In genomic region chr7:55420535-55420934, GRCh38 we compare ENCODE assay signal across 12 cellular contexts. TPM values are rescaled to one million over a fixed set of nuclear protein-coding genes. Genes with fewer than 3 reads are reported as not detected.
DNase-seq lines count a peak whose midpoint lies in the region; ATAC-seq and TF ChIP-seq lines count a peak whose summit lies in the region.
"Had no signal": no experiment of that assay in that cellular context is flagged by ENCODE, and none has a peak within 500 bp of the region (broad histone marks: within the 10 kb centered on the region; RNA-seq: fewer than 3 reads in every experiment).

No MANE protein-coding gene starts in this region.

- peaks cover 48% of the 10 kb centered on the region for H3K4me1 Mint-ChIP-seq in HFFc6 (ENCODE audit: low read depth)
- peaks cover 47% of the 10 kb centered on the region for H3K4me1 Mint-ChIP-seq in nephron progenitor cell
- H3K4me1 Mint-ChIP-seq in activated CD8-positive, alpha-beta T cell treated with anti-CD3 and anti-CD28 coated beads, Interleukin-2, amount 10 ng/mL, durations not matched to agents 7 days and 5 days (ENCODE audit: low read depth) = no peaks in the 10 kb centered on the region
- no peaks in the 10 kb centered on the region for H3K4me1 Mint-ChIP-seq in activated naive CD4-positive, alpha-beta T cell treated with anti-CD3 and anti-CD28 coated beads for 36 hours (ENCODE audit: low read depth)

- H3K27me3 Mint-ChIP-seq in HFFc6 (ENCODE audit: insufficient read depth) = no peaks in the 10 kb centered on the region
- H3K27me3 Mint-ChIP-seq in nephron progenitor cell (ENCODE audit: low read depth, poor library complexity) = no peaks in the 10 kb centered on the region
- no peaks in the 10 kb centered on the region for H3K27me3 Mint-ChIP-seq in activated CD8-positive, alpha-beta T cell treated with anti-CD3 and anti-CD28 coated beads, Interleukin-2, amount 10 ng/mL, durations not matched to agents 7 days and 5 days (ENCODE audit: low read depth)
- no peaks in the 10 kb centered on the region for H3K27me3 Mint-ChIP-seq in activated naive CD4-positive, alpha-beta T cell treated with anti-CD3 and anti-CD28 coated beads for 36 hours (ENCODE audit: low read depth)

- H3K36me3 Mint-ChIP-seq in HFFc6 (ENCODE audit: low read depth) = peaks cover 5% of the 10 kb centered on the region
- H3K36me3 Mint-ChIP-seq in nephron progenitor cell (ENCODE audit: low read depth) = peaks cover 27% of the 10 kb centered on the region
- no peaks in the 10 kb centered on the region for H3K36me3 Mint-ChIP-seq in activated CD8-positive, alpha-beta T cell treated with anti-CD3 and anti-CD28 coated beads, Interleukin-2, amount 10 ng/mL, durations not matched to agents 7 days and 5 days (ENCODE audit: low read depth)
- H3K36me3 Mint-ChIP-seq in activated naive CD4-positive, alpha-beta T cell treated with anti-CD3 and anti-CD28 coated beads for 36 hours (ENCODE audit: low read depth) = no peaks in the 10 kb centered on the region

- POLR2A ChIA-PET in activated CD8-positive, alpha-beta T cell treated with anti-CD3 and anti-CD28 coated beads, Interleukin-2, amount 10 ng/mL, durations not matched to agents 7 days and 5 days (lab: Charles Lee) = no interaction called here

- peak overlapping the region; percentile 13; the same call in 1 of the 2 replicates for H3K4me3 Mint-ChIP-seq in HFFc6
- H3K4me3 Mint-ChIP-seq in nephron progenitor cell = no peak overlapping the region
- H3K4me3 Mint-ChIP-seq in activated CD8-positive, alpha-beta T cell treated with anti-CD3 and anti-CD28 coated beads, Interleukin-2, amount 10 ng/mL, durations not matched to agents 7 days and 5 days = no peak overlapping the region
- H3K4me3 Mint-ChIP-seq in activated naive CD4-positive, alpha-beta T cell treated with anti-CD3 and anti-CD28 coated beads for 36 hours = no peak overlapping the region
- H3K4me3 Mint-ChIP-seq: neural crest cell had no signal

- H3K4me3 ChIP-seq in cardiac fibroblast (replicated peaks in 1 of 2; ENCODE audit: low read depth in 2 of 2, low read length in 2 of 2) (no peak overlapping the region), H7 (ENCODE audit: insufficient read depth, low read depth, low read length) (no peak overlapping the region)

- intact Hi-C loops in activated naive CD4-positive, alpha-beta T cell treated with anti-CD3 and anti-CD28 coated beads for 36 hours (cut with micrococcal nuclease) = no loop called here

- no peaks in the 10 kb centered on the region for H3K27me3 ChIP-seq in H7 (ENCODE audit: control insufficient read depth, insufficient read depth, low read length)

- ATAC-seq in activated CD8-positive, alpha-beta T cell treated with anti-CD3 and anti-CD28 coated beads, Interleukin-2, amount 10 ng/mL, durations not matched to agents 7 days and 5 days = no peak
- no peak for ATAC-seq in HG03432 (IDR thresholded peaks at IDR 0.05; ENCODE audit: unreplicated experiment)

- DNase-seq in HFFc6 (peak; percentile 26), NCI-H774 (lab: John Stamatoyannopoulos, UW) (peak; percentile 11), cardiac fibroblast (ENCODE audit: low read depth in 2 of 2) (peak; percentile 13 to 33), nephron progenitor cell (no peak), H7 (no peak)
- DNase-seq in activated CD8-positive, alpha-beta T cell treated with anti-CD3 and anti-CD28 coated beads, Interleukin-2, amount 10 ng/mL, durations not matched to agents 7 days and 5 days = no peak
- DNase-seq in activated naive CD4-positive, alpha-beta T cell treated with anti-CD3 and anti-CD28 coated beads for 36 hours = no peak
- DNase-seq: effector memory CD4-positive, alpha-beta T cell; GF-D8; NCI-H1694 treated with DMSO at 0.1 percent for 48 hours had no signal

- H3K36me3 ChIP-seq in H7 (replicated peaks; ENCODE audit: control insufficient read depth, insufficient read depth, low read length) = no peaks in the 10 kb centered on the region

- H3K9me3 Mint-ChIP-seq in HFFc6 = no peaks in the 10 kb centered on the region
- H3K9me3 Mint-ChIP-seq in nephron progenitor cell = no peaks in the 10 kb centered on the region
- no peaks in the 10 kb centered on the region for H3K9me3 Mint-ChIP-seq in activated CD8-positive, alpha-beta T cell treated with anti-CD3 and anti-CD28 coated beads, Interleukin-2, amount 10 ng/mL, durations not matched to agents 7 days and 5 days (ENCODE audit: insufficient read depth)
- H3K9me3 Mint-ChIP-seq in activated naive CD4-positive, alpha-beta T cell treated with anti-CD3 and anti-CD28 coated beads for 36 hours = no peaks in the 10 kb centered on the region
- H3K9me3 Mint-ChIP-seq: neural crest cell had no signal

- no peak for TF ChIP-seq CTCF in HFFc6 (IDR thresholded peaks at IDR 0.05)
- no peak for TF ChIP-seq CTCF in cardiac fibroblast (IDR thresholded peaks at IDR 0.05; ENCODE audit: low read depth, low read length)
- TF ChIP-seq CTCF in nephron progenitor cell (IDR thresholded peaks at IDR 0.05) = no peak

- H3K27ac Mint-ChIP-seq in HFFc6 (peak overlapping the region; percentile 9; the same call in 1 of the 2 replicates), nephron progenitor cell (peak overlapping the region; percentile 65)
- no peak overlapping the region for H3K27ac Mint-ChIP-seq in activated CD8-positive, alpha-beta T cell treated with anti-CD3 and anti-CD28 coated beads, Interleukin-2, amount 10 ng/mL, durations not matched to agents 7 days and 5 days
- H3K27ac Mint-ChIP-seq in activated naive CD4-positive, alpha-beta T cell treated with anti-CD3 and anti-CD28 coated beads for 36 hours = no peak overlapping the region

- CTCF ChIA-PET in activated CD8-positive, alpha-beta T cell treated with anti-CD3 and anti-CD28 coated beads, Interleukin-2, amount 10 ng/mL, durations not matched to agents 7 days and 5 days (lab: Charles Lee) = interaction anchor here (1.0 kb wide), 1 partner anchor 49 kb away, joined by 3 read pairs; no protein-coding TSS in a partner anchor
- CTCF ChIA-PET in activated naive CD4-positive, alpha-beta T cell treated with anti-CD3 and anti-CD28 coated beads for 36 hours (lab: Charles Lee) = interaction anchor here (1.3 to 2.2 kb wide), 2 partner anchors 10 to 141 kb away, joined by 4 to 10 read pairs; no protein-coding TSS in a partner anchor

RNA-seq across cellular contexts. Expression of gene LANCL2, which starts 55.4 kb away (rescaled TPM):
- total RNA-seq in HFFc6 (2021; fragmentation: NEBNext Ultra II Directional; extraction: Animal tissue kit (Norgen Biotek cat#: 25700)) = 10 to 100 TPM; 17.3 to 26.3 (median 21.4) TPM
- total RNA-seq in H7 (2014; rRNA removed; shearing (Covaris generic)) = 7.1 and 10.7 TPM in 2 replicates
- 1 to 10 TPM; 8.0 to 8.5 TPM for total RNA-seq in activated CD8-positive, alpha-beta T cell treated with anti-CD3 and anti-CD28 coated beads, Interleukin-2, amount 10 ng/mL, durations not matched to agents 7 days and 5 days
- 10 to 100 TPM; 10.6 to 11.1 TPM for total RNA-seq in activated naive CD4-positive, alpha-beta T cell treated with anti-CD3 and anti-CD28 coated beads for 36 hours

Comparison
In these comparisons a context has a peak if more than half of its experiments do, and no peak if none do; other contexts are left out.
1. DNase-seq: peak in HFFc6 (single experiment), NCI-H774 (single experiment) and cardiac fibroblast (2 of 2); none in nephron progenitor cell (single experiment), H7 (single experiment), activated CD8-positive, alpha-beta T cell treated with anti-CD3 and anti-CD28 coated beads, Interleukin-2, amount 10 ng/mL, durations not matched to agents 7 days and 5 days (single experiment) and activated naive CD4-positive, alpha-beta T cell treated with anti-CD3 and anti-CD28 coated beads for 36 hours (single experiment).
2. H3K27ac Mint-ChIP-seq: peak in HFFc6 (single experiment) and nephron progenitor cell (single experiment); none in activated CD8-positive, alpha-beta T cell treated with anti-CD3 and anti-CD28 coated beads, Interleukin-2, amount 10 ng/mL, durations not matched to agents 7 days and 5 days (single experiment) and activated naive CD4-positive, alpha-beta T cell treated with anti-CD3 and anti-CD28 coated beads for 36 hours (single experiment).